In the genomic region with DNA sequence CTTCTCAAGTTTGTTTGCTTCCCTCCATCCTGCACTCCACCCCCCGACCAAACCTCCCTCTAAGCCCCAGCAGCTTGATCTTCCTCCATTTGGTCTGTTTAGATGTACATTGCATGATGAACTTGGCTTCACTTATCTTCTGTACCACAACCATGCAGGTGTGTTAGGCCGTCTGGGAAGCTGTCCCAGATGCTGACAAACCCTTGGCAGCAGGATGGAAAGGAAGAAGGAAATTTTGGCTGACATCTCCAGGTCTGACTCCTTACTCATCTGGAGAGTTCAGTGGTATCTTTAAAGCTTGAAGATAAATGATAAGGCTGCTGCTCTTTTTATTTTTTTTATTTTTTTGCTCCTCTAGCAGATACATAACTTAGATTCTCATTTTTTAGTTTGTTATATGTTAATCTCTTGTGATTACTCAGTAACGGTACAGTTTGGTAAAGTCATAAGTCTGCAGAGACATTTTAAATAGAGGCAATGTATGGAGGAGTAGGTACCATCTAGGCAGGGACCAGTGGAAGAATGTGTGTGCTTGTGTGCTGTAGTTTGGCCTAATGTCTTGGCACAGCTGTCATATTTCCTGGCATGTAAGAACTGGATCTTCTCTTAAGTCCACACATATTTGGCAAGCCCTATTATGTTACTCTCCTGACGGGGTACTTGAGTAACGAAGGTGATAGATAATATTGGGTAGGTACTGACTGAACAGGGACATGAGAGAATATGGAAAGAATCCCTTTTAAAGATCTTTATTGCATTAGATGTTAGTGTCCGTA, we compare ENCODE assay signal across 19 cellular contexts.
DNase-seq lines count a peak whose midpoint lies in the region; ATAC-seq and TF ChIP-seq lines count a peak whose summit lies in the region.
"Had no signal": no experiment of that assay in that cellular context is flagged by ENCODE, and none has a peak within 500 bp of the region (broad histone marks: within the 10 kb centered on the region; RNA-seq: fewer than 3 reads in every experiment).

No MANE protein-coding gene starts in this region.

- intact Hi-C loops in stomach (cut with DNase I; ENCODE audit: low total_unique reads) = no loop called here

- ATAC-seq in stimulated activated naive CD8-positive, alpha-beta T cell treated with anti-CD3 and anti-CD28 coated beads, Interleukin-15, amount 100 ng/mL, for 72 hours = no peak
- ATAC-seq in stimulated activated naive CD8-positive, alpha-beta T cell treated with anti-CD3 and anti-CD28 coated beads, Interleukin-15, Interleukin-2, amounts not matched to agents 100 U/mL and 50 U/mL, for 24 hours = no peak
- peak; percentile 97 for ATAC-seq in left lobe of liver
- ATAC-seq: sciatic nerve had no signal

- no peak for TF ChIP-seq POLR2A in stomach (IDR thresholded peaks at IDR 0.05)

- peak overlapping the region in 1 of 2 donors; percentile 38 for H3K27ac Mint-ChIP-seq in stimulated activated naive CD8-positive, alpha-beta T cell treated with anti-CD3 and anti-CD28 coated beads, Interleukin-15, amount 100 ng/mL, for 72 hours
- H3K27ac Mint-ChIP-seq: B cell had no signal

- no peaks in the 10 kb centered on the region for H3K9me3 ChIP-seq in stomach
- H3K9me3 ChIP-seq: esophagus muscularis mucosa, upper lobe of left lung had no signal

- H3K4me3 ChIP-seq in stomach = no peak overlapping the region
- H3K4me3 ChIP-seq: esophagus muscularis mucosa, lung, upper lobe of left lung had no signal

- H3K9me3 Mint-ChIP-seq in stimulated activated naive CD8-positive, alpha-beta T cell treated with anti-CD3 and anti-CD28 coated beads, Interleukin-15, amount 100 ng/mL, for 72 hours = no peaks in the 10 kb centered on the region

- no peak for TF ChIP-seq EP300 in stomach (IDR thresholded peaks at IDR 0.05)

- H3K27me3 Mint-ChIP-seq in stimulated activated naive CD8-positive, alpha-beta T cell treated with anti-CD3 and anti-CD28 coated beads, Interleukin-15, amount 100 ng/mL, for 72 hours = no peaks in the 10 kb centered on the region

- no peak for TF ChIP-seq CTCF in stomach (IDR thresholded peaks at IDR 0.05)

- no peaks in the 10 kb centered on the region for H3K27me3 ChIP-seq in stomach
- H3K27me3 ChIP-seq: esophagus muscularis mucosa, upper lobe of left lung had no signal

- H3K4me1 Mint-ChIP-seq in stimulated activated naive CD8-positive, alpha-beta T cell treated with anti-CD3 and anti-CD28 coated beads, Interleukin-15, amount 100 ng/mL, for 72 hours = peaks cover 66% of the 10 kb centered on the region
- H3K4me1 Mint-ChIP-seq: B cell had no signal

- peak overlapping the region; percentile 4 to 23 for H3K4me3 Mint-ChIP-seq in stimulated activated naive CD8-positive, alpha-beta T cell treated with anti-CD3 and anti-CD28 coated beads, Interleukin-15, amount 100 ng/mL, for 72 hours
- H3K4me3 Mint-ChIP-seq: B cell had no signal

- H3K4me1 ChIP-seq in stomach = peaks cover 0 to 41% (median 0%) of the 10 kb centered on the region in 4 donors

- H3K36me3 ChIP-seq in stomach = no peaks in the 10 kb centered on the region
- H3K36me3 ChIP-seq: esophagus muscularis mucosa, upper lobe of left lung had no signal

- H3K27ac ChIP-seq in stomach = no peak overlapping the region
- H3K27ac ChIP-seq: esophagus muscularis mucosa had no signal

- DNase-seq in DMS53 (lab: John Stamatoyannopoulos, UW) = peak; percentile 23
- no peak for DNase-seq in DMS53 treated with DMSO at 0.1 percent for 48 hours (lab: John Stamatoyannopoulos, UW; ENCODE audit: unreplicated experiment)
- DNase-seq in stimulated activated naive CD8-positive, alpha-beta T cell treated with anti-CD3 and anti-CD28 coated beads, Interleukin-15, amount 100 ng/mL, for 72 hours = no peak
- DNase-seq in stimulated activated naive CD8-positive, alpha-beta T cell treated with anti-CD3 and anti-CD28 coated beads, Interleukin-15, Interleukin-2, amounts not matched to agents 100 U/mL and 50 U/mL, for 24 hours = no peak
- no peak for DNase-seq in left lobe of liver (ENCODE audit: low spot score)
- DNase-seq in kidney glomerular epithelial cell (lab: John Stamatoyannopoulos, UW) = no peak
- no peak for DNase-seq in stomach
- DNase-seq in SKM-1 treated with dmso at 0.1 percent for 144 hours (lab: John Stamatoyannopoulos, UW; ENCODE audit: unreplicated experiment) = no peak
- DNase-seq: 8988T; activated effector memory CD4-positive, alpha-beta T cell treated with anti-CD3 and anti-CD28 coated beads, Interleukin-2, amount 50 U/mL, for 16 hours; anterior cingulate cortex; effector CD4-positive, alpha-beta T cell; KG1; stimulated activated naive CD4-positive, alpha-beta T cell treated with Interleukin-2 at 50 U/mL for 16 hours; upper lobe of left lung had no signal

- 33 to 50% (median 41%) methylated on average over 6 of the region's 6 CpGs for WGBS in stomach, 5 donors
